Comparison of ENCODE assay signal across 18 cellular contexts in genomic region chr18:26568513-26568912, GRCh38.
"Had no signal": no experiment of that assay in that cellular context is flagged by ENCODE, and none has a peak within 500 bp of the region (broad histone marks: within the 10 kb centered on the region; RNA-seq: fewer than 3 reads in every experiment).

No MANE protein-coding gene starts in this region.

- H3K9me3 ChIP-seq: left ventricle myocardium inferior, lower lobe of right lung, psoas muscle, sigmoid colon had no signal

- H3K27ac ChIP-seq: hepatocyte, left ventricle myocardium inferior, lower lobe of right lung, psoas muscle, sigmoid colon, skin epidermis had no signal

- FAIRE-seq: colon had no signal

- H2AFZ ChIP-seq: hepatocyte had no signal

- H3K4me1 ChIP-seq: left ventricle myocardium inferior, lower lobe of right lung, psoas muscle, sigmoid colon had no signal

- ATAC-seq: effector memory CD8-positive, alpha-beta T cell; natural killer cell treated with Interleukin-12 subunit alpha and Interleukin-12 subunit beta and Interleukin-15 and Interleukin-18, amount 100 ng/mL, for 72 hours; psoas muscle had no signal

- DNase-seq: cerebellar nuclear complex; effector memory CD8-positive, alpha-beta T cell; foreskin melanocyte; kidney glomerular epithelial cell; left ventricle myocardium inferior; lower lobe of right lung; psoas muscle; sigmoid colon; stimulated activated CD4-positive, alpha-beta T cell treated with anti-CD3 and anti-CD28 coated beads, Interleukin-12 subunit alpha, Interleukin-12 subunit beta, amount 100 ng/mL, for 4 hours; stimulated activated naive CD4-positive, alpha-beta T cell treated with Interleukin-2 at 50 U/mL for 16 hours; trophoblast cell had no signal

- H3K36me3 Mint-ChIP-seq: memory B cell; natural killer cell treated with Interleukin-12 subunit alpha and Interleukin-12 subunit beta and Interleukin-15 and Interleukin-18, amount 100 ng/mL, for 72 hours had no signal

- H3K36me3 ChIP-seq: left ventricle myocardium inferior, lower lobe of right lung, sigmoid colon had no signal

- H3K27ac Mint-ChIP-seq: dendritic cell treated with granulocyte-macrophage colony-stimulating factor and Interleukin-4, amounts not matched to agents 40 ng/mL and 50 ng/mL, for 4 days; effector memory CD8-positive, alpha-beta T cell; memory B cell; natural killer cell treated with Interleukin-12 subunit alpha and Interleukin-12 subunit beta and Interleukin-15 and Interleukin-18, amount 100 ng/mL, for 72 hours had no signal

- H3K4me3 Mint-ChIP-seq: dendritic cell treated with granulocyte-macrophage colony-stimulating factor and Interleukin-4, amounts not matched to agents 40 ng/mL and 50 ng/mL, for 4 days; effector memory CD8-positive, alpha-beta T cell; memory B cell; mesothelial cell of epicardium; natural killer cell treated with Interleukin-12 subunit alpha and Interleukin-12 subunit beta and Interleukin-15 and Interleukin-18, amount 100 ng/mL, for 72 hours had no signal

- H3K4me3 ChIP-seq: hepatocyte, left ventricle myocardium inferior, lower lobe of right lung, psoas muscle, sigmoid colon, skin epidermis had no signal

- H3K4me1 Mint-ChIP-seq: memory B cell had no signal

- H3K9me3 Mint-ChIP-seq: dendritic cell treated with granulocyte-macrophage colony-stimulating factor and Interleukin-4, amounts not matched to agents 40 ng/mL and 50 ng/mL, for 4 days; effector memory CD8-positive, alpha-beta T cell; memory B cell; mesothelial cell of epicardium; natural killer cell treated with Interleukin-12 subunit alpha and Interleukin-12 subunit beta and Interleukin-15 and Interleukin-18, amount 100 ng/mL, for 72 hours had no signal

- H3K79me2 ChIP-seq: hepatocyte had no signal

- H3K27me3 ChIP-seq: hepatocyte, sigmoid colon had no signal

- H3K4me2 ChIP-seq: hepatocyte had no signal
